In genomic region chr17:82367724-82368524, GRCh38 we compare ENCODE assay signal across 1 cellular context.
A peak's percentile ranks its signal among the peaks of the same experiment; 100 is the strongest.
TF ChIP-seq lines count a peak whose summit lies in the region.

No MANE protein-coding gene starts in this region.

TF ChIP-seq in HepG2, 621 proteins besides CTCF, POLR2A, EP300 and RAD21 (continued from another document and continues in another):
- TF ChIP-seq ZXDC (CRISPR knock-in tag; IDR thresholded peaks at IDR 0.05) (no peak), BCL6 (CRISPR knock-in tag; IDR thresholded peaks at IDR 0.05) (no peak), ZNF768 (CRISPR knock-in tag; IDR thresholded peaks at IDR 0.05) (no peak), ZBTB8A (CRISPR knock-in tag; IDR thresholded peaks at IDR 0.05; ENCODE audit: borderline replicate concordance, low read depth) (no peak), STAT6 (CRISPR knock-in tag; IDR thresholded peaks at IDR 0.05; ENCODE audit: borderline replicate concordance) (no peak), DRAP1 (CRISPR knock-in tag; IDR thresholded peaks at IDR 0.05) (peak; percentile 98), ZBTB46 (CRISPR knock-in tag; IDR thresholded peaks at IDR 0.05; ENCODE audit: borderline replicate concordance) (no peak), ZNF292 (CRISPR knock-in tag; IDR thresholded peaks at IDR 0.05; ENCODE audit: borderline replicate concordance, low read depth) (no peak), HNF1B (CRISPR knock-in tag; IDR thresholded peaks at IDR 0.05) (no peak), TEAD3 (CRISPR knock-in tag; optimal IDR thresholded peaks at IDR 0.05; ENCODE audit: borderline replicate concordance) (peak; percentile 58), GRHL1 (CRISPR knock-in tag; conservative IDR thresholded peaks at IDR 0.05) (no peak), TBP (CRISPR knock-in tag; IDR thresholded peaks at IDR 0.05) (no peak), ELF4 (CRISPR knock-in tag; IDR thresholded peaks at IDR 0.05; ENCODE audit: borderline replicate concordance) (0 out of 2 replicates have a peak, but pooled peaks have one; percentile 22), GATAD1 (CRISPR knock-in tag; IDR thresholded peaks at IDR 0.05) (peak; percentile 53; the same call in 1 of the 2 replicates), PITX1 (CRISPR knock-in tag; IDR thresholded peaks at IDR 0.05) (peak; percentile 55; the same call in 1 of the 2 replicates), THAP8 (CRISPR knock-in tag; IDR thresholded peaks at IDR 0.05; ENCODE audit: borderline replicate concordance) (no peak), RBM22 (optimal IDR thresholded peaks at IDR 0.05; ENCODE audit: low read length) (no peak), ZNF256 (CRISPR knock-in tag; conservative IDR thresholded peaks at IDR 0.05) (no peak), SP1 (IDR thresholded peaks at IDR 0.05) (no peak), SP1 (CRISPR knock-in tag; IDR thresholded peaks at IDR 0.05) (peak; percentile 59), CEBPZ (IDR thresholded peaks at IDR 0.05; ENCODE audit: low read length) (peak; percentile 70), FLYWCH1 (CRISPR knock-in tag; IDR thresholded peaks at IDR 0.05) (no peak), IKZF5 (CRISPR knock-in tag; IDR thresholded peaks at IDR 0.05) (peak; percentile 58; the same call in 1 of the 2 replicates), FIP1L1 (IDR thresholded peaks at IDR 0.05; ENCODE audit: borderline replicate concordance, insufficient read depth, low read depth, low read length) (no peak), ZNF580 (CRISPR knock-in tag; IDR thresholded peaks at IDR 0.05; ENCODE audit: borderline replicate concordance, low read depth) (no peak; the same call in 1 of the 2 replicates), ZNF101 (CRISPR knock-in tag; IDR thresholded peaks at IDR 0.05; ENCODE audit: borderline replicate concordance, low read depth) (no peak), ISX (CRISPR knock-in tag; conservative IDR thresholded peaks at IDR 0.05) (no peak), ELK4 (CRISPR knock-in tag; IDR thresholded peaks at IDR 0.05; ENCODE audit: borderline replicate concordance) (no peak), JUN (CRISPR knock-in tag; IDR thresholded peaks at IDR 0.05) (no peak; the same call in 1 of the 2 replicates), ZNF576 (CRISPR knock-in tag; IDR thresholded peaks at IDR 0.05) (no peak), ZBTB49 (CRISPR knock-in tag; IDR thresholded peaks at IDR 0.05; ENCODE audit: borderline replicate concordance) (no peak)
